In genomic region chr6:3258720-3259490, GRCh38 we compare ENCODE assay signal across 1 cellular context.
TF ChIP-seq lines count a peak whose summit lies in the region.

Gene PSMG4, plus strand, starts transcription at chr6:3258947. Its CDS starts 76 bp downstream, at chr6:3259023.

TF ChIP-seq in GM12878, 131 proteins besides CTCF, POLR2A, EP300 and RAD21 (continued from another document and continues in another):
- TF ChIP-seq REST (IDR thresholded peaks at IDR 0.05; ENCODE audit: low read depth, low read length) (peak; percentile 49; the same call in 1 of the 2 replicates), CBX5 (IDR thresholded peaks at IDR 0.05; ENCODE audit: low read depth) (no peak), RELA (IDR thresholded peaks at IDR 0.05; ENCODE audit: borderline replicate concordance, partially characterized antibody) (peak; percentile 41), USF2 (IDR thresholded peaks at IDR 0.05; ENCODE audit: borderline replicate concordance, low read depth, low read length) (no peak), EED (IDR thresholded peaks at IDR 0.05; ENCODE audit: low read depth) (no peak), RBBP5 (conservative IDR thresholded peaks at IDR 0.05) (no peak), PRDM15 (CRISPR knock-in tag; IDR thresholded peaks at IDR 0.05) (no peak), STAT1 (conservative IDR thresholded peaks at IDR 0.05) (peak; percentile 57; the same call in 1 of the 2 replicates), POLR2AphosphoS2 (IDR thresholded peaks at IDR 0.05; ENCODE audit: low read depth, low read length) (no peak), SMAD1 (IDR thresholded peaks at IDR 0.05; ENCODE audit: low read depth, partially characterized antibody) (no peak), YBX1 (IDR thresholded peaks at IDR 0.05) (no peak), HDGF (IDR thresholded peaks at IDR 0.05) (no peak), ELK1 (IDR thresholded peaks at IDR 0.05; ENCODE audit: low read depth, low read length) (no peak), ATF2 (IDR thresholded peaks at IDR 0.05; ENCODE audit: low read length) (no peak), KAT2A (conservative IDR thresholded peaks at IDR 0.05; ENCODE audit: control insufficient read depth, low read depth, low read length) (no peak), ATF3 (IDR thresholded peaks at IDR 0.05; ENCODE audit: borderline replicate concordance, extremely low read depth, low read depth, low read length) (no peak), USF1 (IDR thresholded peaks at IDR 0.05; ENCODE audit: borderline replicate concordance, extremely low read length, insufficient read depth, low read depth, low read length) (no peak), PAX5 (IDR thresholded peaks at IDR 0.05; ENCODE audit: borderline replicate concordance, low read depth, low read length) (no peak), ZNF592 (IDR thresholded peaks at IDR 0.05) (no peak), ZZZ3 (IDR thresholded peaks at IDR 0.05; ENCODE audit: control insufficient read depth, insufficient read length, low read depth) (no peak), HCFC1 (IDR thresholded peaks at IDR 0.05; ENCODE audit: low read length) (peak; percentile 62), CEBPB (IDR thresholded peaks at IDR 0.05; ENCODE audit: borderline replicate concordance in 1 of 2, low read depth in 2 of 2, low read length in 2 of 2) (no peak), SIX5 (IDR thresholded peaks at IDR 0.05; ENCODE audit: low read depth, low read length, severe bottlenecking) (peak; percentile 25), SUZ12 (IDR thresholded peaks at IDR 0.05; ENCODE audit: unreplicated experiment) (no peak), MLLT1 (IDR thresholded peaks at IDR 0.05) (peak; percentile 100), ZNF217 (IDR thresholded peaks at IDR 0.05) (no peak), STAT3 (IDR thresholded peaks at IDR 0.05; ENCODE audit: low read depth, low read length) (no peak), FOXM1 (IDR thresholded peaks at IDR 0.05; ENCODE audit: low read depth, low read length) (no peak), SRF (IDR thresholded peaks at IDR 0.05; ENCODE audit: low read depth in 2 of 2, low read length in 2 of 2) (peak; percentile 86 to 98), ASH2L (IDR thresholded peaks at IDR 0.05; ENCODE audit: borderline replicate concordance, low read depth) (no peak), CREM (IDR thresholded peaks at IDR 0.05; ENCODE audit: low read depth) (peak; percentile 57), PBX3 (IDR thresholded peaks at IDR 0.05; ENCODE audit: insufficient replicate concordance, low read depth, low read length) (no peak), CEBPZ (IDR thresholded peaks at IDR 0.05; ENCODE audit: low read depth, low read length) (no peak)
